In genomic region chr10:8158439-8159071, GRCh38 we compare ENCODE assay signal across 29 cellular contexts.
DNase-seq lines count a peak whose midpoint lies in the region; ATAC-seq, FAIRE-seq and TF ChIP-seq lines count a peak whose summit lies in the region.
"Had no signal": no experiment of that assay in that cellular context is flagged by ENCODE, and none has a peak within 500 bp of the region (broad histone marks: within the 10 kb centered on the region; RNA-seq: fewer than 3 reads in every experiment).

No MANE protein-coding gene starts in this region.

- H3K27me3 ChIP-seq in breast epithelium = no peaks in the 10 kb centered on the region
- H3K27me3 ChIP-seq: cardiac muscle cell, colonic mucosa, thyroid gland had no signal

- no peak overlapping the region for H3K27ac Mint-ChIP-seq in MCF 10A (ENCODE audit: low read depth, unreplicated experiment)
- H3K27ac Mint-ChIP-seq: activated CD8-positive, alpha-beta memory T cell treated with anti-CD3 and anti-CD28 coated beads, Interleukin-2, amount 10 ng/mL, durations not matched to agents 7 days and 5 days; activated naive CD4-positive, alpha-beta T cell treated with anti-CD3 and anti-CD28 coated beads for 36 hours; B cell; nephron progenitor cell; WTC11 had no signal

- no peaks in the 10 kb centered on the region for H3K9me3 ChIP-seq in breast epithelium
- H3K9me3 ChIP-seq: colonic mucosa, heart right ventricle, thyroid gland had no signal

- H3K36me3 Mint-ChIP-seq in MCF 10A (ENCODE audit: insufficient read depth, unreplicated experiment) = no peaks in the 10 kb centered on the region
- H3K36me3 Mint-ChIP-seq: WTC11 had no signal

- H3K4me3 ChIP-seq in breast epithelium (no peak overlapping the region), astrocyte of the spinal cord (ENCODE audit: low read depth, low read length) (no peak overlapping the region)
- H3K4me3 ChIP-seq: cardiac muscle cell, colonic mucosa, heart right ventricle, thyroid gland had no signal

- ATAC-seq in HG03342 (IDR thresholded peaks at IDR 0.05; ENCODE audit: unreplicated experiment) = no peak
- ATAC-seq in HG02840 (IDR thresholded peaks at IDR 0.05; ENCODE audit: low FRiP score, unreplicated experiment) = no peak
- ATAC-seq: activated CD8-positive, alpha-beta memory T cell treated with anti-CD3 and anti-CD28 coated beads, Interleukin-2, amount 10 ng/mL, durations not matched to agents 7 days and 5 days; heart right ventricle; HepG2; WTC11 had no signal

- TF ChIP-seq CTCF in MCF 10A (IDR thresholded peaks at IDR 0.05; ENCODE audit: unreplicated experiment) (no peak), breast epithelium (IDR thresholded peaks at IDR 0.05) (no peak), astrocyte of the spinal cord (IDR thresholded peaks at IDR 0.05; ENCODE audit: low read depth, low read length) (no peak)

- intact Hi-C loops in MCF 10A (cut with micrococcal nuclease) = no loop called here
- intact Hi-C loops in breast epithelium (cut with DNase I; ENCODE audit: low total_unique reads) = loop anchor here (10.0 kb wide), 1 partner anchor 1836 kb away; no protein-coding TSS in a partner anchor

- no peak overlapping the region for H3K27ac ChIP-seq in breast epithelium
- H3K27ac ChIP-seq: cardiac muscle cell, colonic mucosa, heart right ventricle, thyroid gland had no signal

- no peaks in the 10 kb centered on the region for H3K36me3 ChIP-seq in breast epithelium
- H3K36me3 ChIP-seq: cardiac muscle cell, colonic mucosa, heart right ventricle, thyroid gland had no signal

- POLR2A ChIA-PET in MCF 10A (lab: Yijun Ruan, JAX) = interaction anchor here (0.6 to 1.3 kb wide), 2 partner anchors 101 to 457 kb away, joined by 3 to 4 read pairs; no protein-coding TSS in a partner anchor

- no peaks in the 10 kb centered on the region for H3K9me3 Mint-ChIP-seq in MCF 10A (ENCODE audit: unreplicated experiment)
- H3K9me3 Mint-ChIP-seq: activated naive CD4-positive, alpha-beta T cell treated with anti-CD3 and anti-CD28 coated beads for 36 hours had no signal

- peaks cover 24% of the 10 kb centered on the region for H3K4me1 Mint-ChIP-seq in MCF 10A (ENCODE audit: insufficient read depth, unreplicated experiment)
- H3K4me1 Mint-ChIP-seq: B cell had no signal

- in situ Hi-C loops in astrocyte of the spinal cord (cut with HindIII; ENCODE audit: low sequenced_read_pairs) = no loop called here

- CTCF ChIA-PET in MCF 10A (lab: Yijun Ruan, JAX) = interaction anchor here (0.6 to 0.7 kb wide), 2 partner anchors 10 to 276 kb away, joined by 3 to 5 read pairs; no protein-coding TSS in a partner anchor

- no peak for TF ChIP-seq POLR2A in breast epithelium (IDR thresholded peaks at IDR 0.05)

- DNase-seq in MCF 10A (ENCODE audit: unreplicated experiment) (peak; percentile 63), breast epithelium (ENCODE audit: low spot score in 2 of 2) (no peak), RKO (ENCODE audit: low spot score) (peak; percentile 37), astrocyte of the spinal cord (ENCODE audit: low read depth, low spot score) (peak; percentile 22), urothelium cell line (ENCODE audit: low spot score) (peak; percentile 46)
- DNase-seq in activated CD8-positive, alpha-beta memory T cell treated with anti-CD3 and anti-CD28 coated beads, Interleukin-2, amount 50 U/mL, for 4 hours = no peak
- DNase-seq: activated CD8-positive, alpha-beta memory T cell treated with anti-CD3 and anti-CD28 coated beads, Interleukin-2, amount 10 ng/mL, durations not matched to agents 7 days and 5 days; activated naive CD4-positive, alpha-beta T cell treated with anti-CD3 and anti-CD28 coated beads for 36 hours; amniotic stem cell; colonic mucosa; effector CD8-positive, alpha-beta T cell; GF-D8; heart right ventricle; Kasumi-1; mammary epithelial cell; NCI-H2029 treated with DMSO at 0.1 percent for 48 hours; NCI-H2227 treated with DMSO at 0.1 percent for 48 hours; nephron progenitor cell; OCI-M1; SIG-M5; T1000; thyroid gland had no signal

- no peaks in the 10 kb centered on the region for H3K4me1 ChIP-seq in breast epithelium
- H3K4me1 ChIP-seq: colonic mucosa, heart right ventricle, thyroid gland had no signal

- H3K4me3 Mint-ChIP-seq in MCF 10A (ENCODE audit: unreplicated experiment) = no peak overlapping the region
- H3K4me3 Mint-ChIP-seq: activated CD8-positive, alpha-beta memory T cell treated with anti-CD3 and anti-CD28 coated beads, Interleukin-2, amount 10 ng/mL, durations not matched to agents 7 days and 5 days; activated naive CD4-positive, alpha-beta T cell treated with anti-CD3 and anti-CD28 coated beads for 36 hours; B cell; nephron progenitor cell; stimulated activated naive CD8-positive, alpha-beta T cell treated with anti-CD3 and anti-CD28 coated beads, Interleukin-15, Interleukin-2, amounts not matched to agents 100 ng/mL and 50 ng/mL, for 24 hours; WTC11 had no signal

- BruUV-seq in MCF 10A (replicated peaks; lab: Mats Ljungman, UMichigan) = no TSS peak

- no peaks in the 10 kb centered on the region for H3K27me3 Mint-ChIP-seq in MCF 10A (ENCODE audit: insufficient read depth, unreplicated experiment)

- FAIRE-seq in urothelium cell line (lab: Jason Lieb, UNC) = no peak
- FAIRE-seq: HepG2 had no signal

Comparison
In these comparisons a context has a peak if more than half of its experiments do, and no peak if none do; other contexts are left out.
1. DNase-seq: peak in MCF 10A (single experiment), RKO (single experiment), astrocyte of the spinal cord (single experiment) and urothelium cell line (single experiment); none in breast epithelium (0 of 2) and activated CD8-positive, alpha-beta memory T cell treated with anti-CD3 and anti-CD28 coated beads, Interleukin-2, amount 50 U/mL, for 4 hours (single experiment).